ENCODE assay signal across 1 cellular context in genomic region chr14:100825691-100826331, GRCh38.
TF ChIP-seq lines count a peak whose summit lies in the region.

MEG3 (plus strand) TSS chr14:100826118.

TF ChIP-seq in HepG2, 621 proteins besides CTCF, POLR2A, EP300 and RAD21 (continued from another document):
- TF ChIP-seq ZNF580 (CRISPR knock-in tag; IDR thresholded peaks at IDR 0.05; ENCODE audit: borderline replicate concordance, low read depth), result no peak
- no peak for TF ChIP-seq ZNF816 (CRISPR knock-in tag; IDR thresholded peaks at IDR 0.05; ENCODE audit: borderline replicate concordance)
- no peak for TF ChIP-seq ZFP36 (IDR thresholded peaks at IDR 0.05; ENCODE audit: borderline replicate concordance, low read depth, low read length, partially characterized antibody)
- TF ChIP-seq ZNF768 (CRISPR knock-in tag; IDR thresholded peaks at IDR 0.05), result no peak
- no peak for TF ChIP-seq MED13 (CRISPR knock-in tag; IDR thresholded peaks at IDR 0.05)
- TF ChIP-seq GLI4 (CRISPR knock-in tag; IDR thresholded peaks at IDR 0.05; ENCODE audit: borderline replicate concordance), result no peak
- TF ChIP-seq EZH2 (conservative IDR thresholded peaks at IDR 0.05; ENCODE audit: low read depth, low read length), result no peak
- no peak for TF ChIP-seq MAF1 (CRISPR knock-in tag; IDR thresholded peaks at IDR 0.05; ENCODE audit: borderline replicate concordance)
- no peak for TF ChIP-seq SRSF4 (IDR thresholded peaks at IDR 0.05; ENCODE audit: low read depth, low read length, poor library complexity, severe bottlenecking)
- no peak for TF ChIP-seq PLRG1 (conservative IDR thresholded peaks at IDR 0.05)
- TF ChIP-seq, protein P1, sequence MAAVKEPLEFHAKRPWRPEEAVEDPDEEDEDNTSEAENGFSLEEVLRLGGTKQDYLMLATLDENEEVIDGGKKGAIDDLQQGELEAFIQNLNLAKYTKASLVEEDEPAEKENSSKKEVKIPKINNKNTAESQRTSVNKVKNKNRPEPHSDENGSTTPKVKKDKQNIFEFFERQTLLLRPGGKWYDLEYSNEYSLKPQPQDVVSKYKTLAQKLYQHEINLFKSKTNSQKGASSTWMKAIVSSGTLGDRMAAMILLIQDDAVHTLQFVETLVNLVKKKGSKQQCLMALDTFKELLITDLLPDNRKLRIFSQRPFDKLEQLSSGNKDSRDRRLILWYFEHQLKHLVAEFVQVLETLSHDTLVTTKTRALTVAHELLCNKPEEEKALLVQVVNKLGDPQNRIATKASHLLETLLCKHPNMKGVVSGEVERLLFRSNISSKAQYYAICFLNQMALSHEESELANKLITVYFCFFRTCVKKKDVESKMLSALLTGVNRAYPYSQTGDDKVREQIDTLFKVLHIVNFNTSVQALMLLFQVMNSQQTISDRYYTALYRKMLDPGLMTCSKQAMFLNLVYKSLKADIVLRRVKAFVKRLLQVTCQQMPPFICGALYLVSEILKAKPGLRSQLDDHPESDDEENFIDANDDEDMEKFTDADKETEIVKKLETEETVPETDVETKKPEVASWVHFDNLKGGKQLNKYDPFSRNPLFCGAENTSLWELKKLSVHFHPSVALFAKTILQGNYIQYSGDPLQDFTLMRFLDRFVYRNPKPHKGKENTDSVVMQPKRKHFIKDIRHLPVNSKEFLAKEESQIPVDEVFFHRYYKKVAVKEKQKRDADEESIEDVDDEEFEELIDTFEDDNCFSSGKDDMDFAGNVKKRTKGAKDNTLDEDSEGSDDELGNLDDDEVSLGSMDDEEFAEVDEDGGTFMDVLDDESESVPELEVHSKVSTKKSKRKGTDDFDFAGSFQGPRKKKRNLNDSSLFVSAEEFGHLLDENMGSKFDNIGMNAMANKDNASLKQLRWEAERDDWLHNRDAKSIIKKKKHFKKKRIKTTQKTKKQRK (IDR thresholded peaks at IDR 0.05; ENCODE audit: low read length), result no peak
- no peak for TF ChIP-seq SMAD3 (CRISPR knock-in tag; IDR thresholded peaks at IDR 0.05)
- TF ChIP-seq SUZ12 (IDR thresholded peaks at IDR 0.05; ENCODE audit: low read depth, low read length), result no peak
- no peak for TF ChIP-seq ZNF101 (CRISPR knock-in tag; IDR thresholded peaks at IDR 0.05; ENCODE audit: borderline replicate concordance, low read depth)
- TF ChIP-seq ZNF775 (CRISPR knock-in tag; IDR thresholded peaks at IDR 0.05; ENCODE audit: borderline replicate concordance), result no peak
- no peak for TF ChIP-seq ARHGAP35 (CRISPR knock-in tag; IDR thresholded peaks at IDR 0.05; ENCODE audit: borderline replicate concordance)
TF ChIP-seq in HepG2: peak in this region for 0.
